In genomic region chr6:45801471-45802289, GRCh38 we compare ENCODE assay signal across 15 cellular contexts.
A peak's percentile ranks its signal among the peaks of the same experiment; 100 is the strongest.
DNase-seq lines count a peak whose midpoint lies in the region; ATAC-seq and TF ChIP-seq lines count a peak whose summit lies in the region.
"Had no signal": no experiment of that assay in that cellular context is flagged by ENCODE, and none has a peak within 500 bp of the region (broad histone marks: within the 10 kb centered on the region; RNA-seq: fewer than 3 reads in every experiment).

No MANE protein-coding gene starts in this region.

- H3K4me1 ChIP-seq in right lobe of liver, result no peaks in the 10 kb centered on the region

- H3K27me3 ChIP-seq in right lobe of liver, result no peaks in the 10 kb centered on the region

- intact Hi-C loops in right lobe of liver (cut with DNase I), result no loop called here

- no peak overlapping the region for H3K4me3 ChIP-seq in right lobe of liver
- H3K4me3 ChIP-seq: skin epidermis had no signal

- WGBS in right lobe of liver (ENCODE audit: insufficient coverage, low coverage, low lambda C conversion rate, missing lambda C conversion rate), result 38% methylated on average over 9 of the region's 10 CpGs

- H3K9me3 Mint-ChIP-seq in activated naive CD4-positive, alpha-beta T cell treated with anti-CD3 and anti-CD28 coated beads, Interleukin-2, amount 50 U/mL, for 72 hours, result no peaks in the 10 kb centered on the region
- H3K9me3 Mint-ChIP-seq in stimulated activated memory B cell treated with anti-CD40 and anti-IgM and Interleukin-4, amounts not matched to agents 10 μg/mL and 1 μg/mL and 100 μg/mL, for 72 hours, result no peaks in the 10 kb centered on the region
- H3K9me3 Mint-ChIP-seq: activated B cell treated with CpG ODN at 0.5 μM for 24 hours, naive B cell had no signal

- H3K27ac Mint-ChIP-seq in activated naive CD4-positive, alpha-beta T cell treated with anti-CD3 and anti-CD28 coated beads, Interleukin-2, amount 50 U/mL, for 72 hours, result peak overlapping the region; percentile 79 to 92
- peak overlapping the region; percentile 17 for H3K27ac Mint-ChIP-seq in stimulated activated memory B cell treated with anti-CD40 and anti-IgM and Interleukin-4, amounts not matched to agents 10 μg/mL and 1 μg/mL and 100 μg/mL, for 72 hours
- H3K27ac Mint-ChIP-seq: activated B cell treated with CpG ODN at 0.5 μM for 24 hours, naive B cell had no signal

- no peaks in the 10 kb centered on the region for H3K9me3 ChIP-seq in right lobe of liver

- no peaks in the 10 kb centered on the region for H3K27me3 Mint-ChIP-seq in stimulated activated memory B cell treated with anti-CD40 and anti-IgM and Interleukin-4, amounts not matched to agents 10 μg/mL and 1 μg/mL and 100 μg/mL, for 72 hours
- H3K27me3 Mint-ChIP-seq: activated B cell treated with CpG ODN at 0.5 μM for 24 hours had no signal

- H3K36me3 Mint-ChIP-seq in activated naive CD4-positive, alpha-beta T cell treated with anti-CD3 and anti-CD28 coated beads, Interleukin-2, amount 50 U/mL, for 72 hours, result peaks cover 8 to 9% of the 10 kb centered on the region in 2 donors
- H3K36me3 Mint-ChIP-seq in stimulated activated memory B cell treated with anti-CD40 and anti-IgM and Interleukin-4, amounts not matched to agents 10 μg/mL and 1 μg/mL and 100 μg/mL, for 72 hours, result no peaks in the 10 kb centered on the region
- H3K36me3 Mint-ChIP-seq: naive B cell had no signal

- TF ChIP-seq CTCF in right lobe of liver (IDR thresholded peaks at IDR 0.05), result no peak

- no peak overlapping the region for H3K4me3 Mint-ChIP-seq in stimulated activated memory B cell treated with anti-CD40 and anti-IgM and Interleukin-4, amounts not matched to agents 10 μg/mL and 1 μg/mL and 100 μg/mL, for 72 hours
- H3K4me3 Mint-ChIP-seq: activated B cell treated with CpG ODN at 0.5 μM for 24 hours, naive B cell had no signal

- ATAC-seq in HG03045 (IDR thresholded peaks at IDR 0.05; ENCODE audit: unreplicated experiment) (peak; percentile 55), GM21423 (IDR thresholded peaks at IDR 0.05; ENCODE audit: unreplicated experiment) (no peak), right lobe of liver (no peak)
- ATAC-seq in activated naive CD4-positive, alpha-beta T cell treated with anti-CD3 and anti-CD28 coated beads, Interleukin-2, amount 50 U/mL, for 72 hours, result peak; percentile 89 to 96
- peak; percentile 57 for ATAC-seq in stimulated activated memory B cell treated with anti-CD40 and anti-IgM and Interleukin-4, amounts not matched to agents 10 μg/mL and 1 μg/mL and 100 μg/mL, for 72 hours
- ATAC-seq: Panc1 had no signal

- H3K36me3 ChIP-seq in right lobe of liver, result no peaks in the 10 kb centered on the region

- no peak overlapping the region for H3K27ac ChIP-seq in right lobe of liver

- no peak for TF ChIP-seq POLR2A in right lobe of liver (IDR thresholded peaks at IDR 0.05)

- DNase-seq in activated T-cell treated with anti-CD3 and anti-CD28 coated beads for 24 hours (ENCODE audit: low read depth), result peak; percentile 32
- no peak for DNase-seq in activated T-cell treated with anti-CD3 and anti-CD28 coated beads, Interleukin-2, amount 50 U/mL, for 1 hour
- peak; percentile 59 to 70 for DNase-seq in activated naive CD4-positive, alpha-beta T cell treated with anti-CD3 and anti-CD28 coated beads, Interleukin-2, amount 50 U/mL, for 72 hours (ENCODE audit: low spot score in 2 of 2)
- DNase-seq in HuH-7 (ENCODE audit: low spot score), result no peak
- no peak for DNase-seq in right lobe of liver
- DNase-seq: activated B cell treated with CpG ODN at 0.5 μM for 24 hours, caudate nucleus, EL, naive B cell, NCI-H1930 had no signal

- H3K4me1 Mint-ChIP-seq in stimulated activated memory B cell treated with anti-CD40 and anti-IgM and Interleukin-4, amounts not matched to agents 10 μg/mL and 1 μg/mL and 100 μg/mL, for 72 hours, result peaks cover 6% of the 10 kb centered on the region
- H3K4me1 Mint-ChIP-seq: naive B cell had no signal

Comparison
In these comparisons a context has a peak if more than half of its experiments do, and no peak if none do; other contexts are left out.
1. DNase-seq: peak in activated T-cell treated with anti-CD3 and anti-CD28 coated beads for 24 hours (single experiment) and activated naive CD4-positive, alpha-beta T cell treated with anti-CD3 and anti-CD28 coated beads, Interleukin-2, amount 50 U/mL, for 72 hours (2 of 2); none in activated T-cell treated with anti-CD3 and anti-CD28 coated beads, Interleukin-2, amount 50 U/mL, for 1 hour (single experiment), HuH-7 (single experiment) and right lobe of liver (0 of 3).
2. ATAC-seq: peak in HG03045 (single experiment), activated naive CD4-positive, alpha-beta T cell treated with anti-CD3 and anti-CD28 coated beads, Interleukin-2, amount 50 U/mL, for 72 hours (2 of 2) and stimulated activated memory B cell treated with anti-CD40 and anti-IgM and Interleukin-4, amounts not matched to agents 10 μg/mL and 1 μg/mL and 100 μg/mL, for 72 hours (single experiment); none in GM21423 (single experiment) and right lobe of liver (0 of 4).